In genomic region chr19:48059331-48059730, GRCh38 we compare ENCODE assay signal across 25 cellular contexts. TPM values are rescaled to one million over a fixed set of nuclear protein-coding genes. Genes with fewer than 3 reads are reported as not detected.
A peak's percentile ranks its signal among the peaks of the same experiment; 100 is the strongest.
DNase-seq lines count a peak whose midpoint lies in the region; ATAC-seq, FAIRE-seq and TF ChIP-seq lines count a peak whose summit lies in the region.
"Had no signal": no experiment of that assay in that cellular context is flagged by ENCODE, and none has a peak within 500 bp of the region (broad histone marks: within the 10 kb centered on the region; RNA-seq: fewer than 3 reads in every experiment).

No MANE protein-coding gene starts in this region.

- in situ Hi-C loops in HepG2 (cut with HindIII; ENCODE audit: extremely low pct_ligation_motif_present, low pct_unique_long_range_greater_than_20kb) = no loop called here

- FAIRE-seq in HepG2 (lab: Jason Lieb, UNC) = no peak
- FAIRE-seq: H54 had no signal

- H3K9me2 ChIP-seq in neural cell (ENCODE audit: insufficient read depth, low read length) = no peaks in the 10 kb centered on the region

- DNase-seq in activated CD4-positive, alpha-beta T cell treated with anti-CD3 and anti-CD28 coated beads for 36 hours = peak; percentile 38
- DNase-seq in activated CD4-positive, alpha-beta T cell treated with anti-CD3 and anti-CD28 coated beads, Interleukin-2, amount 50 U/mL, for 4 hours = no peak
- DNase-seq in HepG2 (ENCODE audit: low spot score) (peak; percentile 7), right lobe of liver (no peak), RKO (ENCODE audit: low spot score) (peak; percentile 15), islet precursor cell (no peak), NCI-H524 (lab: John Stamatoyannopoulos, UW) (no peak)
- DNase-seq: ACHN; Caco-2; CD4-positive, alpha-beta memory T cell; DMS 273 treated with DMSO at 0.1 percent for 48 hours; DMS79 treated with DMSO at 0.1 percent for 48 hours; HFFc6; KG1; NCI-H1092 treated with DMSO at 0.1 percent for 48 hours; NCI-H146; NCI-H2029; NCI-H2227 treated with DMSO at 0.1 percent for 48 hours; NCI-H510A treated with DMSO at 0.1 percent for 48 hours; NCI-H82 had no signal

- H3K36me3 ChIP-seq in HepG2 (replicated peaks in 1 of 2; ENCODE audit: control insufficient read depth in 1 of 2, insufficient read depth in 2 of 2, low read length in 2 of 2) = no peaks in the 10 kb centered on the region
- H3K36me3 ChIP-seq in right lobe of liver = no peaks in the 10 kb centered on the region
- no peaks in the 10 kb centered on the region for H3K36me3 ChIP-seq in neural cell (ENCODE audit: insufficient read depth, low read length)

- H3K4me3 ChIP-seq in HepG2 (replicated peaks in 1 of 3; ENCODE audit: insufficient read depth in 1 of 3, low read depth in 2 of 3, low read length in 3 of 3) (no peak overlapping the region), right lobe of liver (no peak overlapping the region), neural cell (ENCODE audit: low read length) (no peak overlapping the region)
- H3K4me3 ChIP-seq: BLaER1 treated with 17β-estradiol and CSF1 and Interleukin-3, amounts not matched to agents 10 nM and 100 nM had no signal

- no peaks in the 10 kb centered on the region for H3K4me1 Mint-ChIP-seq in activated CD4-positive, alpha-beta T cell treated with anti-CD3 and anti-CD28 coated beads for 36 hours

- no TSS peak for BruUV-seq in HepG2 (replicated peaks; lab: Mats Ljungman, UMichigan)

- no peaks in the 10 kb centered on the region for H3K36me3 Mint-ChIP-seq in activated CD4-positive, alpha-beta T cell treated with anti-CD3 and anti-CD28 coated beads for 36 hours (ENCODE audit: low read depth)
- H3K36me3 Mint-ChIP-seq: CD4-positive, alpha-beta memory T cell had no signal

- POLR2A ChIA-PET in activated CD4-positive, alpha-beta T cell treated with anti-CD3 and anti-CD28 coated beads for 36 hours (lab: Charles Lee) = interaction anchor here (0.6 kb wide), 2 partner anchors 199 to 207 kb away, joined by 6 to 11 read pairs; no protein-coding TSS in a partner anchor
- POLR2A ChIA-PET in HepG2 (lab: Yijun Ruan, JAX) = no interaction called here

- no peaks in the 10 kb centered on the region for H3K27me3 Mint-ChIP-seq in activated CD4-positive, alpha-beta T cell treated with anti-CD3 and anti-CD28 coated beads for 36 hours

- no peak overlapping the region for H3K4me3 Mint-ChIP-seq in activated CD4-positive, alpha-beta T cell treated with anti-CD3 and anti-CD28 coated beads for 36 hours
- H3K4me3 Mint-ChIP-seq: CD4-positive, alpha-beta memory T cell; HFFc6 had no signal

- intact Hi-C loops in activated CD4-positive, alpha-beta T cell treated with anti-CD3 and anti-CD28 coated beads for 36 hours (cut with DNase I, micrococcal nuclease) = no loop called here
- intact Hi-C loops in HepG2 (cut with micrococcal nuclease; ENCODE audit: unreplicated experiment) = no loop called here
- intact Hi-C loops in right lobe of liver (cut with DNase I) = no loop called here

- no peaks in the 10 kb centered on the region for H3K9me3 Mint-ChIP-seq in activated CD4-positive, alpha-beta T cell treated with anti-CD3 and anti-CD28 coated beads for 36 hours (ENCODE audit: low read depth)
- H3K9me3 Mint-ChIP-seq: CD4-positive, alpha-beta memory T cell had no signal

- H3K79me2 ChIP-seq in HepG2 (ENCODE audit: insufficient read depth, low read length) = no peaks in the 10 kb centered on the region
- H3K79me2 ChIP-seq in neural cell (replicated peaks; ENCODE audit: insufficient read depth, low read length) = no peaks in the 10 kb centered on the region

- H3K9me3 ChIP-seq in HepG2 (ENCODE audit: low read length) = no peaks in the 10 kb centered on the region
- H3K9me3 ChIP-seq in right lobe of liver = no peaks in the 10 kb centered on the region
- no peaks in the 10 kb centered on the region for H3K9me3 ChIP-seq in neural cell (ENCODE audit: low read length)
- H3K9me3 ChIP-seq: Caco-2 had no signal

- 31% methylated on average over 6 of the region's 6 CpGs for WGBS in HepG2 (ENCODE audit: low lambda C conversion rate)
- WGBS in right lobe of liver (ENCODE audit: insufficient coverage, low coverage, low lambda C conversion rate, missing lambda C conversion rate) = 78% methylated on average over 5 of the region's 6 CpGs

- H3F3A ChIP-seq in neural cell (ENCODE audit: insufficient read depth, low read length, poor library complexity, severe bottlenecking) = no peaks in the 10 kb centered on the region

- H3K9ac ChIP-seq in HepG2 (ENCODE audit: insufficient read depth, low read depth, low read length) (no peak overlapping the region), neural cell (ENCODE audit: low read length) (no peak overlapping the region)
- H3K9ac ChIP-seq: BLaER1 treated with 17β-estradiol and CSF1 and Interleukin-3, amounts not matched to agents 10 nM and 100 nM had no signal

- H3K27ac Mint-ChIP-seq in activated CD4-positive, alpha-beta T cell treated with anti-CD3 and anti-CD28 coated beads for 36 hours = no peak overlapping the region
- H3K27ac Mint-ChIP-seq: CD4-positive, alpha-beta memory T cell; HFFc6 had no signal

- H3K4me1 ChIP-seq in HepG2 (ENCODE audit: insufficient read depth, low read length) (no peaks in the 10 kb centered on the region), right lobe of liver (no peaks in the 10 kb centered on the region)
- H3K4me1 ChIP-seq: Caco-2 had no signal

- TF ChIP-seq POLR2A in HepG2 (IDR thresholded peaks at IDR 0.05; ENCODE audit: insufficient read depth in 1 of 2, low read depth in 2 of 2, low read length in 2 of 2) (no peak), right lobe of liver (IDR thresholded peaks at IDR 0.05) (no peak)

- H3K4me2 ChIP-seq in HepG2 (ENCODE audit: low read depth, low read length) (no peak overlapping the region), neural cell (ENCODE audit: low read length) (no peak overlapping the region)
- H3K4me2 ChIP-seq: BLaER1 treated with 17β-estradiol and CSF1 and Interleukin-3, amounts not matched to agents 10 nM and 100 nM had no signal

- H2AFZ ChIP-seq in HepG2 (ENCODE audit: low read length) (no peak overlapping the region), neural cell (ENCODE audit: low read depth, low read length) (no peak overlapping the region)

- ATAC-seq in activated CD4-positive, alpha-beta T cell treated with anti-CD3 and anti-CD28 coated beads for 36 hours = no peak
- ATAC-seq in HepG2 (no peak), right lobe of liver (no peak)
- ATAC-seq: Panc1 had no signal

- H3K27ac ChIP-seq in HepG2 (ENCODE audit: extremely low read length, insufficient read depth, low read length) (no peak overlapping the region), right lobe of liver (no peak overlapping the region), neural cell (ENCODE audit: low read length) (no peak overlapping the region)
- H3K27ac ChIP-seq: 22Rv1; BLaER1 treated with 17β-estradiol and CSF1 and Interleukin-3, amounts not matched to agents 10 nM and 100 nM had no signal

- TF ChIP-seq CTCF in HepG2 (CRISPR knock-in tag; IDR thresholded peaks at IDR 0.05) (no peak), right lobe of liver (IDR thresholded peaks at IDR 0.05) (no peak), neural cell (IDR thresholded peaks at IDR 0.05; ENCODE audit: poor library complexity, severe bottlenecking) (no peak)

- H4K20me1 ChIP-seq in HepG2 (ENCODE audit: insufficient read depth, low read length) = no peaks in the 10 kb centered on the region
- no peaks in the 10 kb centered on the region for H4K20me1 ChIP-seq in neural cell (ENCODE audit: insufficient read depth)
- H4K20me1 ChIP-seq: BLaER1 treated with 17β-estradiol and CSF1 and Interleukin-3, amounts not matched to agents 10 nM and 100 nM had no signal

- H3K27me3 ChIP-seq in HepG2 (ENCODE audit: control insufficient read depth in 1 of 2, insufficient read depth in 2 of 2, low read length in 2 of 2) = peaks cover 0 to 2% of the 10 kb centered on the region in 2 experiments; a peak in 1 of 5 replicates
- H3K27me3 ChIP-seq in right lobe of liver = no peaks in the 10 kb centered on the region
- H3K27me3 ChIP-seq in neural cell (ENCODE audit: insufficient read depth, low read depth, low read length) = no peaks in the 10 kb centered on the region
- H3K27me3 ChIP-seq: BLaER1 treated with 17β-estradiol and CSF1 and Interleukin-3, amounts not matched to agents 10 nM and 100 nM had no signal

- CTCF ChIA-PET in activated CD4-positive, alpha-beta T cell treated with anti-CD3 and anti-CD28 coated beads for 36 hours (lab: Charles Lee) = interaction anchor here (0.6 kb wide), 2 partner anchors 16 to 66 kb away, joined by 3 read pairs; no protein-coding TSS in a partner anchor
- CTCF ChIA-PET in HepG2 (lab: Yijun Ruan, JAX; ENCODE audit: low intra/inter-chr PET ratio, low total read pairs) = no interaction called here

- no peak for TF ChIP-seq RAD21 in HepG2 (CRISPR knock-in tag; IDR thresholded peaks at IDR 0.05)
- TF ChIP-seq RAD21 in neural cell (conservative IDR thresholded peaks at IDR 0.05) = no peak

- no peak for TF ChIP-seq EP300 in HepG2 (IDR thresholded peaks at IDR 0.05; ENCODE audit: low read depth in 2 of 2, low read length in 2 of 2)
- no peak for TF ChIP-seq EP300 in HepG2 (CRISPR knock-in tag; IDR thresholded peaks at IDR 0.05; ENCODE audit: borderline replicate concordance)
- TF ChIP-seq EP300 in neural cell (conservative IDR thresholded peaks at IDR 0.05; ENCODE audit: poor library complexity, severe bottlenecking) = peak; percentile 53

RNA-seq across cellular contexts. Expression of gene CABP5, which starts 15.5 kb away (rescaled TPM):
- not detected for total RNA-seq in activated CD4-positive, alpha-beta T cell treated with anti-CD3 and anti-CD28 coated beads for 36 hours
- not detected in 2 replicates for total RNA-seq in HepG2 (2016; rRNA removed; fragmentation: Illumina TruSeq; extraction: Trizol)
- not detected in 2 replicates for total RNA-seq in HepG2 (2016; cell fraction: cytosol; rRNA removed; fragmentation: Illumina TruSeq; extraction: Trizol; ENCODE audit: low read depth)
- total RNA-seq in HepG2 (2016; cell fraction: insoluble cytoplasmic fraction; rRNA removed; fragmentation: Illumina TruSeq; extraction: Trizol) = not detected in 2 replicates
- total RNA-seq in HepG2 (2016; cell fraction: membrane; rRNA removed; fragmentation: Illumina TruSeq; extraction: Trizol) = not detected in 2 replicates
- total RNA-seq in HepG2 (2016; cell fraction: nucleus; rRNA removed; fragmentation: Illumina TruSeq; extraction: Trizol) = not detected in 2 replicates
- polyA plus RNA-seq in HepG2 (2011; rRNA removed) = not detected in 2 replicates
- not detected in 2 replicates for polyA plus RNA-seq in HepG2 (2011; cell fraction: cytosol; rRNA removed)
- polyA plus RNA-seq in HepG2 (2011; cell fraction: nucleus; rRNA removed) = not detected in 2 replicates
- not detected in 2 replicates for polyA plus RNA-seq in HepG2 (2012)
- not detected in 2 replicates for polyA plus RNA-seq in HepG2 (2016; cell fraction: cytosol; fragmentation: Illumina TruSeq; extraction: Trizol; ENCODE audit: low read depth)
- polyA plus RNA-seq in HepG2 (2016; cell fraction: insoluble cytoplasmic fraction; fragmentation: Illumina TruSeq; extraction: Trizol; ENCODE audit: low read depth) = not detected in 2 replicates
- not detected in 2 replicates for polyA plus RNA-seq in HepG2 (2016; cell fraction: membrane; fragmentation: Illumina TruSeq; extraction: Trizol; ENCODE audit: low read depth)
- polyA plus RNA-seq in HepG2 (2016; cell fraction: nucleus; fragmentation: Illumina TruSeq; extraction: Trizol; ENCODE audit: insufficient read depth, low read depth) = not detected in 2 replicates
- not detected in 2 replicates for polyA minus RNA-seq in HepG2 (2011; rRNA and poly(A)+ RNA removed; ENCODE audit: low replicate concordance)
- polyA minus RNA-seq in HepG2 (2011; cell fraction: cytosol; rRNA and poly(A)+ RNA removed) = not detected in 2 replicates
- not detected in 2 replicates for polyA minus RNA-seq in HepG2 (2011; cell fraction: nucleus; rRNA and poly(A)+ RNA removed)
- total RNA-seq in right lobe of liver = not detected
- not detected in 2 replicates for polyA plus RNA-seq in neural cell
- not detected in 2 replicates for polyA minus RNA-seq in neural cell
- total RNA-seq: Caco-2; CD4-positive, alpha-beta memory T cell; HFFc6 had no signal
- polyA plus RNA-seq: CD4-positive, alpha-beta memory T cell had no signal

RNA-seq across cellular contexts. Expression of gene PLA2G4C, which starts 51.3 kb away (rescaled TPM):
- total RNA-seq in activated CD4-positive, alpha-beta T cell treated with anti-CD3 and anti-CD28 coated beads for 36 hours = 10 to 100 TPM; 11.5 to 12.4 TPM
- total RNA-seq in HepG2 (2016; rRNA removed; fragmentation: Illumina TruSeq; extraction: Trizol) = 0.87 and 1.7 TPM in 2 replicates
- total RNA-seq in HepG2 (2016; cell fraction: cytosol; rRNA removed; fragmentation: Illumina TruSeq; extraction: Trizol; ENCODE audit: low read depth) = not detected in 2 replicates
- 0.30 and 1.1 TPM in 2 replicates for total RNA-seq in HepG2 (2016; cell fraction: insoluble cytoplasmic fraction; rRNA removed; fragmentation: Illumina TruSeq; extraction: Trizol)
- total RNA-seq in HepG2 (2016; cell fraction: membrane; rRNA removed; fragmentation: Illumina TruSeq; extraction: Trizol) = 0.19 and 1.9 TPM in 2 replicates
- total RNA-seq in HepG2 (2016; cell fraction: nucleus; rRNA removed; fragmentation: Illumina TruSeq; extraction: Trizol) = 0.60 and 4.0 TPM in 2 replicates
- 1.6 and 2.8 TPM in 2 replicates for polyA plus RNA-seq in HepG2 (2011; rRNA removed)
- 0.99 and 1.6 TPM in 2 replicates for polyA plus RNA-seq in HepG2 (2011; cell fraction: cytosol; rRNA removed)
- 5.9 and 6.4 TPM in 2 replicates for polyA plus RNA-seq in HepG2 (2011; cell fraction: nucleus; rRNA removed)
- 0.91 and 1.1 TPM in 2 replicates for polyA plus RNA-seq in HepG2 (2012)
- 0.34 TPM in 2 replicates for polyA plus RNA-seq in HepG2 (2016; cell fraction: cytosol; fragmentation: Illumina TruSeq; extraction: Trizol; ENCODE audit: low read depth)
- polyA plus RNA-seq in HepG2 (2016; cell fraction: insoluble cytoplasmic fraction; fragmentation: Illumina TruSeq; extraction: Trizol; ENCODE audit: low read depth) = 0.82 and 1.6 TPM in 2 replicates
- polyA plus RNA-seq in HepG2 (2016; cell fraction: membrane; fragmentation: Illumina TruSeq; extraction: Trizol; ENCODE audit: low read depth) = 0.19 TPM in 1 of 2 replicates, not detected in the other
- polyA plus RNA-seq in HepG2 (2016; cell fraction: nucleus; fragmentation: Illumina TruSeq; extraction: Trizol; ENCODE audit: insufficient read depth, low read depth) = 2.2 and 2.5 TPM in 2 replicates
- 0.58 and 2.7 TPM in 2 replicates for polyA minus RNA-seq in HepG2 (2011; rRNA and poly(A)+ RNA removed; ENCODE audit: low replicate concordance)
- 1.5 TPM in 1 of 2 replicates, not detected in the other for polyA minus RNA-seq in HepG2 (2011; cell fraction: cytosol; rRNA and poly(A)+ RNA removed)
- polyA minus RNA-seq in HepG2 (2011; cell fraction: nucleus; rRNA and poly(A)+ RNA removed) = 4.2 and 5.0 TPM in 2 replicates
- total RNA-seq in right lobe of liver = 10 to 100 TPM in 3 of 6 experiments, 1 to 10 TPM in 3; 3.8 to 29.7 (median 9.8) TPM
- polyA plus RNA-seq in neural cell = 8.6 and 13.1 TPM in 2 replicates
- 4.9 and 7.8 TPM in 2 replicates for polyA minus RNA-seq in neural cell

Comparison
In these comparisons a context has a peak if more than half of its experiments do, and no peak if none do; other contexts are left out.
1. DNase-seq: peak in activated CD4-positive, alpha-beta T cell treated with anti-CD3 and anti-CD28 coated beads for 36 hours (single experiment), HepG2 (single experiment) and RKO (single experiment); none in activated CD4-positive, alpha-beta T cell treated with anti-CD3 and anti-CD28 coated beads, Interleukin-2, amount 50 U/mL, for 4 hours (0 of 2), right lobe of liver (0 of 3), islet precursor cell (single experiment) and NCI-H524 (0 of 2).